ENCODE assay signal across 22 cellular contexts in the genomic region with DNA sequence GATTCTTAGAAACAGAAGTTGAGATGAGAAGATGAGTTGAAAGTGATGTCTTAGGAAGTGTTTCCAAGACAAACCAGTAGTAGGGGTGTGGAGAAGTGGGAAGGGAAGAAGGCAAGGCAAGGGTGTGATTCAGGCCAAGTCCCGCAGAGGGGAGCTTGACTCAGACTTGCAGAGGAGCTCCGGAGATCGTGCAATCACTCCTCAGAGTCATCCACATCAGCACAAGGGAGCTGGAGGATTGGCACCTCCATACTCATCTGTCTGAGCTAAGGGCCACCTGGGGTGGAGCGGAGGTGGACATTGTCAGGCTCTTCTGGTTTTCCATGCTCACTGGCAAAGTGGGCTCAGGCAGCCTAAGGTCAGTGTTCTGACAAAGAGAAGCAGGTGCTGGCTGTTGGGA. TPM values are rescaled to one million over a fixed set of nuclear protein-coding genes. Genes with fewer than 3 reads are reported as not detected.
A peak's percentile ranks its signal among the peaks of the same experiment; 100 is the strongest.
DNase-seq lines count a peak whose midpoint lies in the region; ATAC-seq and TF ChIP-seq lines count a peak whose summit lies in the region.
"Had no signal": no experiment of that assay in that cellular context is flagged by ENCODE, and none has a peak within 500 bp of the region (broad histone marks: within the 10 kb centered on the region; RNA-seq: fewer than 3 reads in every experiment).

No MANE protein-coding gene starts in this region.

- no peaks in the 10 kb centered on the region for H3K9me3 Mint-ChIP-seq in HFFc6
- H3K9me3 Mint-ChIP-seq in dendritic cell treated with granulocyte-macrophage colony-stimulating factor and Interleukin-4, amounts not matched to agents 40 ng/mL and 50 ng/mL, for 4 days = peaks cover 9% of the 10 kb centered on the region
- no peaks in the 10 kb centered on the region for H3K9me3 Mint-ChIP-seq in T-helper 2 cell treated with Interferon-gamma antibody and Interleukin-4, amounts not matched to agents 5 μg/mL and 100 μg/mL, for 36 hours
- H3K9me3 Mint-ChIP-seq: activated naive CD8-positive, alpha-beta T cell treated with anti-CD3 and anti-CD28 coated beads for 36 hours had no signal

- peak overlapping the region; percentile 41; the same call in 1 of the 2 replicates for H3K27ac Mint-ChIP-seq in HFFc6
- H3K27ac Mint-ChIP-seq in dendritic cell treated with granulocyte-macrophage colony-stimulating factor and Interleukin-4, amounts not matched to agents 40 ng/mL and 50 ng/mL, for 4 days = peak overlapping the region; percentile 90
- no peak overlapping the region for H3K27ac Mint-ChIP-seq in T-helper 2 cell treated with Interferon-gamma antibody and Interleukin-4, amounts not matched to agents 5 μg/mL and 100 μg/mL, for 36 hours
- H3K27ac Mint-ChIP-seq: activated naive CD8-positive, alpha-beta T cell treated with anti-CD3 and anti-CD28 coated beads for 36 hours had no signal

- H3K4me3 Mint-ChIP-seq in HFFc6 = no peak overlapping the region
- H3K4me3 Mint-ChIP-seq in dendritic cell treated with granulocyte-macrophage colony-stimulating factor and Interleukin-4, amounts not matched to agents 40 ng/mL and 50 ng/mL, for 4 days = peak overlapping the region; percentile 30
- no peak overlapping the region for H3K4me3 Mint-ChIP-seq in T-helper 2 cell treated with Interferon-gamma antibody and Interleukin-4, amounts not matched to agents 5 μg/mL and 100 μg/mL, for 36 hours
- H3K4me3 Mint-ChIP-seq: activated naive CD8-positive, alpha-beta T cell treated with anti-CD3 and anti-CD28 coated beads for 36 hours; naive thymus-derived CD8-positive, alpha-beta T cell had no signal

- H3K36me3 Mint-ChIP-seq in HFFc6 (ENCODE audit: low read depth) = no peaks in the 10 kb centered on the region
- H3K36me3 Mint-ChIP-seq in dendritic cell treated with granulocyte-macrophage colony-stimulating factor and Interleukin-4, amounts not matched to agents 40 ng/mL and 50 ng/mL, for 4 days (ENCODE audit: low read depth) = peaks cover 7% of the 10 kb centered on the region
- no peaks in the 10 kb centered on the region for H3K36me3 Mint-ChIP-seq in T-helper 2 cell treated with Interferon-gamma antibody and Interleukin-4, amounts not matched to agents 5 μg/mL and 100 μg/mL, for 36 hours (ENCODE audit: low read depth)
- H3K36me3 Mint-ChIP-seq: activated naive CD8-positive, alpha-beta T cell treated with anti-CD3 and anti-CD28 coated beads for 36 hours had no signal

- TF ChIP-seq CTCF in AG09319 (IDR thresholded peaks at IDR 0.05; ENCODE audit: low read depth, low read length) (peak; percentile 20), HFFc6 (IDR thresholded peaks at IDR 0.05) (peak; percentile 34), lower lobe of right lung (IDR thresholded peaks at IDR 0.05) (no peak), GM13977 (IDR thresholded peaks at IDR 0.05; ENCODE audit: extremely low read depth, insufficient read depth, missing control alignments) (no peak), A673 (conservative IDR thresholded peaks at IDR 0.05; ENCODE audit: low read depth, low read length) (no peak)

- peaks cover 9% of the 10 kb centered on the region for H3K4me1 ChIP-seq in lower lobe of right lung
- no peaks in the 10 kb centered on the region for H3K4me1 ChIP-seq in A673 (ENCODE audit: insufficient read depth, low read length, poor library complexity, severe bottlenecking)

- no peak overlapping the region for H3K27ac ChIP-seq in lower lobe of right lung
- no peak overlapping the region for H3K27ac ChIP-seq in A673 (ENCODE audit: low read depth, low read length, poor library complexity, severe bottlenecking)
- H3K27ac ChIP-seq: BLaER1 had no signal

- peaks cover 4% of the 10 kb centered on the region for H3K27me3 Mint-ChIP-seq in HFFc6 (ENCODE audit: insufficient read depth)
- peaks cover 21% of the 10 kb centered on the region for H3K27me3 Mint-ChIP-seq in dendritic cell treated with granulocyte-macrophage colony-stimulating factor and Interleukin-4, amounts not matched to agents 40 ng/mL and 50 ng/mL, for 4 days
- peaks cover 26% of the 10 kb centered on the region for H3K27me3 Mint-ChIP-seq in T-helper 2 cell treated with Interferon-gamma antibody and Interleukin-4, amounts not matched to agents 5 μg/mL and 100 μg/mL, for 36 hours (ENCODE audit: low read depth)

- intact Hi-C loops in dendritic cell treated with granulocyte-macrophage colony-stimulating factor and Interleukin-4, amounts not matched to agents 40 ng/mL and 50 ng/mL, for 4 days (cut with micrococcal nuclease) = loop anchor here (5.0 kb wide), 1 partner anchor 51 kb away; no protein-coding TSS in a partner anchor
- intact Hi-C loops in lower lobe of right lung (cut with DNase I) (no loop called here), A673 (cut with micrococcal nuclease; ENCODE audit: unreplicated experiment) (loop anchor here (10.0 kb wide), 1 partner anchor 432 kb away; no protein-coding TSS in a partner anchor)

- DNase-seq in AG09319 (ENCODE audit: extremely low read depth, low read depth) (no peak), HFFc6 (peak; percentile 70), lower lobe of right lung (peak; percentile 43), iPS-NIHi11 (ENCODE audit: low spot score) (no peak), GM13977 (ENCODE audit: low spot score) (no peak), A673 (ENCODE audit: low spot score) (no peak)
- no peak for DNase-seq in T-helper 2 cell treated with Interferon-gamma antibody and Interleukin-4, amounts not matched to agents 5 μg/mL and 100 μg/mL, for 36 hours (ENCODE audit: low spot score)
- DNase-seq: activated CD4-positive, alpha-beta T cell treated with anti-CD3 and anti-CD28 coated beads for 48 hours; activated naive CD8-positive, alpha-beta T cell treated with anti-CD3 and anti-CD28 coated beads for 36 hours; DMS53; NCI-H1417 treated with DMSO at 0.1 percent for 48 hours; NCI-H446 treated with DMSO at 0.1 percent for 48 hours; stimulated activated CD4-positive, alpha-beta T cell treated with anti-CD3 and anti-CD28 coated beads, Interleukin-4, amount 100 ng/mL, for 1 hour; T1000; trophoblast cell had no signal

- no TSS peak for BruUV-seq in A673 (replicated peaks; lab: Mats Ljungman, UMichigan)

- ATAC-seq in lower lobe of right lung = no peak
- ATAC-seq: naive thymus-derived CD8-positive, alpha-beta T cell had no signal

- POLR2A ChIA-PET in A673 (lab: Charles Lee; ENCODE audit: low non-redundant PET) = no interaction called here

- H3K36me3 ChIP-seq in lower lobe of right lung = no peaks in the 10 kb centered on the region
- no peaks in the 10 kb centered on the region for H3K36me3 ChIP-seq in A673 (ENCODE audit: insufficient read depth, low read length, poor library complexity, severe bottlenecking)
- H3K36me3 ChIP-seq: BLaER1 had no signal

- H3K27me3 ChIP-seq in lower lobe of right lung (ENCODE audit: low read depth) (peaks cover 4% of the 10 kb centered on the region), A673 (replicated peaks; ENCODE audit: insufficient read depth, low read depth, low read length, poor library complexity) (no peaks in the 10 kb centered on the region)

- H3K4me1 Mint-ChIP-seq in HFFc6 (ENCODE audit: low read depth) = peaks cover 41% of the 10 kb centered on the region
- H3K4me1 Mint-ChIP-seq in dendritic cell treated with granulocyte-macrophage colony-stimulating factor and Interleukin-4, amounts not matched to agents 40 ng/mL and 50 ng/mL, for 4 days (ENCODE audit: low read depth) = peaks cover 58% of the 10 kb centered on the region
- no peaks in the 10 kb centered on the region for H3K4me1 Mint-ChIP-seq in T-helper 2 cell treated with Interferon-gamma antibody and Interleukin-4, amounts not matched to agents 5 μg/mL and 100 μg/mL, for 36 hours (ENCODE audit: low read depth)
- H3K4me1 Mint-ChIP-seq: activated naive CD8-positive, alpha-beta T cell treated with anti-CD3 and anti-CD28 coated beads for 36 hours had no signal

- H3K9me3 ChIP-seq in lower lobe of right lung (no peaks in the 10 kb centered on the region), A673 (ENCODE audit: low read depth, low read length, poor library complexity, severe bottlenecking) (no peaks in the 10 kb centered on the region)
- H3K9me3 ChIP-seq: BLaER1 had no signal

- in situ Hi-C loops in GM13977 (cut with MboI; ENCODE audit: low pct_unique_long_range_greater_than_20kb, low sequenced_read_pairs, unreplicated experiment) = no loop called here

- CTCF ChIA-PET in A673 (lab: Charles Lee) = no interaction called here

- no peak overlapping the region for H3K4me3 ChIP-seq in lower lobe of right lung
- no peak overlapping the region for H3K4me3 ChIP-seq in A673 (ENCODE audit: low read depth, low read length, poor library complexity, severe bottlenecking)
- H3K4me3 ChIP-seq: BLaER1, coronary artery had no signal

RNA-seq across cellular contexts. Expression of a gene that starts 44.4 kb away (rescaled TPM):
- not detected for total RNA-seq in HFFc6 (2021; fragmentation: NEBNext Ultra II Directional; extraction: Animal tissue kit (Norgen Biotek cat#: 25700))
- total RNA-seq in lower lobe of right lung (1.2 TPM), A673 (2021) (7.7 and 11.6 TPM in 2 replicates)
- total RNA-seq: activated naive CD8-positive, alpha-beta T cell treated with anti-CD3 and anti-CD28 coated beads for 36 hours; epithelial cell of proximal tubule; lower leg skin; naive thymus-derived CD8-positive, alpha-beta T cell; renal cortical epithelial cell had no signal

Comparison
In these comparisons a context has a peak if more than half of its experiments do, and no peak if none do; other contexts are left out.
1. DNase-seq: peak in HFFc6 (single experiment) and lower lobe of right lung (single experiment); none in AG09319 (single experiment), iPS-NIHi11 (single experiment), GM13977 (single experiment), A673 (single experiment) and T-helper 2 cell treated with Interferon-gamma antibody and Interleukin-4, amounts not matched to agents 5 μg/mL and 100 μg/mL, for 36 hours (single experiment).
2. CTCF ChIP-seq: peak in AG09319 (single experiment) and HFFc6 (single experiment); none in lower lobe of right lung (single experiment), GM13977 (single experiment) and A673 (single experiment).